10 cellular contexts compared by ENCODE assay signal in genomic region chr10:79140083-79140793, GRCh38.
DNase-seq lines count a peak whose midpoint lies in the region; ATAC-seq and TF ChIP-seq lines count a peak whose summit lies in the region.
"Had no signal": no experiment of that assay in that cellular context is flagged by ENCODE, and none has a peak within 500 bp of the region (broad histone marks: within the 10 kb centered on the region; RNA-seq: fewer than 3 reads in every experiment).

No MANE protein-coding gene starts in this region.

- peaks cover 13% of the 10 kb centered on the region for H4K20me1 ChIP-seq in osteoblast (ENCODE audit: insufficient read depth, low read length)

- no peak overlapping the region for H2AFZ ChIP-seq in osteoblast (ENCODE audit: low read length)

- TF ChIP-seq POLR2A in esophagus squamous epithelium (IDR thresholded peaks at IDR 0.05) = no peak

- H3K9me3 ChIP-seq in KOPT-K1 (ENCODE audit: insufficient read depth, low read length, poor library complexity, severe bottlenecking) (no peaks in the 10 kb centered on the region), esophagus squamous epithelium (no peaks in the 10 kb centered on the region), osteoblast (ENCODE audit: low read depth, low read length) (no peaks in the 10 kb centered on the region)

- peaks cover 86% of the 10 kb centered on the region for H3K79me2 ChIP-seq in osteoblast (ENCODE audit: insufficient read depth, low read length)

- H3K27ac ChIP-seq in KOPT-K1 (ENCODE audit: low read depth, low read length, poor library complexity, severe bottlenecking) = peak overlapping the region; percentile 100
- H3K27ac ChIP-seq in esophagus squamous epithelium = peak overlapping the region in 3 of 4 donors; percentile 69 to 86 (median 78)
- H3K27ac ChIP-seq in osteoblast (ENCODE audit: low read depth, low read length) = peak overlapping the region; percentile 96

- ATAC-seq in GM18909 (IDR thresholded peaks at IDR 0.05; ENCODE audit: poor library complexity, unreplicated experiment) = no peak
- no peak for ATAC-seq in GM18858 (IDR thresholded peaks at IDR 0.05; ENCODE audit: unreplicated experiment)
- ATAC-seq: stimulated activated memory B cell treated with anti-CD40 and anti-IgM and Interleukin-4, amounts not matched to agents 10 μg/mL and 1 μg/mL and 100 μg/mL, for 72 hours had no signal

- DNase-seq in AG10803 (ENCODE audit: low read depth) (peak; percentile 61), esophagus squamous epithelium (lab: John Stamatoyannopoulos, UW) (no peak), osteoblast (ENCODE audit: insufficient read length, low spot score, missing footprints) (no peak), COLO829 (ENCODE audit: low spot score) (no peak), retina (no peak)
- DNase-seq: erythroblast had no signal

- TF ChIP-seq CTCF in AG10803 (conservative IDR thresholded peaks at IDR 0.05; ENCODE audit: low read length) (no peak), esophagus squamous epithelium (IDR thresholded peaks at IDR 0.05) (no peak), osteoblast (IDR thresholded peaks at IDR 0.05; ENCODE audit: extremely low read depth, low read depth, low read length) (no peak)

- H3K4me2 ChIP-seq in osteoblast (ENCODE audit: insufficient read depth, low read length) = no peak overlapping the region

- H3K36me3 ChIP-seq in KOPT-K1 (ENCODE audit: insufficient read depth, low read length) = peaks cover 51% of the 10 kb centered on the region; the same call in 1 of the 2 replicates
- peaks cover 8 to 82% (median 18%) of the 10 kb centered on the region in 3 donors for H3K36me3 ChIP-seq in esophagus squamous epithelium
- peaks cover 32% of the 10 kb centered on the region for H3K36me3 ChIP-seq in osteoblast (ENCODE audit: insufficient read depth, low read length)

- peaks cover 53 to 94% (median 75%) of the 10 kb centered on the region in 3 donors for H3K4me1 ChIP-seq in esophagus squamous epithelium
- H3K4me1 ChIP-seq in osteoblast (ENCODE audit: insufficient read depth, low read length) = peaks cover 74% of the 10 kb centered on the region

- H3K4me3 ChIP-seq in AG10803 (ENCODE audit: low read length) = no peak overlapping the region
- H3K4me3 ChIP-seq in esophagus squamous epithelium = no peak overlapping the region
- H3K4me3 ChIP-seq in osteoblast (ENCODE audit: insufficient read depth, low read length) = no peak overlapping the region

- H3K27me3 ChIP-seq in esophagus squamous epithelium (no peaks in the 10 kb centered on the region), osteoblast (ENCODE audit: insufficient read depth, low read length) (no peaks in the 10 kb centered on the region)

- intact Hi-C loops in esophagus squamous epithelium (cut with DNase I) = no loop called here

- WGBS in esophagus squamous epithelium, 2 donors = 86% methylated on average over 6 of the region's 7 CpGs
